Comparison of ENCODE assay signal across 8 cellular contexts in genomic region chr13:48532473-48533206, GRCh38.
DNase-seq lines count a peak whose midpoint lies in the region; ATAC-seq and TF ChIP-seq lines count a peak whose summit lies in the region.

TSS of gene RCBTB2 (minus strand) at chr13:48533080. CDS start at chr13:48521939, 11,141 bp downstream.

- H3K4me3 Mint-ChIP-seq in central memory CD8-positive, alpha-beta T cell: peak within 1 kb of the TSS; percentile 91

- no peak for TF ChIP-seq CTCF in AG09309 (IDR thresholded peaks at IDR 0.05; ENCODE audit: control insufficient read depth, insufficient read depth, low read depth, low read length, missing control alignments)

- H3K4me1 Mint-ChIP-seq in central memory CD8-positive, alpha-beta T cell: peaks cover 25% of the 10 kb centered on the region

- H3K9me3 Mint-ChIP-seq in central memory CD8-positive, alpha-beta T cell: peaks cover 10% of the 10 kb centered on the region

- H3K27ac Mint-ChIP-seq in central memory CD8-positive, alpha-beta T cell (ENCODE audit: low read depth): peak within 1 kb of the TSS; percentile 98

- no peaks in the 10 kb centered on the region for H3K27me3 Mint-ChIP-seq in central memory CD8-positive, alpha-beta T cell

- peaks cover 26% of the 10 kb centered on the region for H3K36me3 Mint-ChIP-seq in central memory CD8-positive, alpha-beta T cell (ENCODE audit: insufficient read depth)

- ATAC-seq in GM19023 (IDR thresholded peaks at IDR 0.05; ENCODE audit: unreplicated experiment): peak; percentile 86
- peak; percentile 80 for ATAC-seq in HG03196 (IDR thresholded peaks at IDR 0.05; ENCODE audit: unreplicated experiment)
- peak; percentile 89 for ATAC-seq in central memory CD8-positive, alpha-beta T cell (replicated peaks; ENCODE audit: extremely low read depth, poor library complexity, severe bottlenecking)

- H3K4me3 ChIP-seq in AG09309 (ENCODE audit: control insufficient read depth, low read depth, low read length): peak within 1 kb of the TSS; percentile 52

- peak; percentile 87 for DNase-seq in AG09309 (ENCODE audit: low read depth)
- peak; percentile 85 for DNase-seq in NCI-H345 (lab: John Stamatoyannopoulos, UW)
- peak; percentile 97 for DNase-seq in activated CD4-positive, CD25-positive, alpha-beta regulatory T cell treated with anti-CD3 and anti-CD28 coated beads, Interleukin-2, amount 50 U/mL, for 16 hours (ENCODE audit: low read depth, low spot score)
- DNase-seq in central memory CD8-positive, alpha-beta T cell (ENCODE audit: low spot score in 2 of 2): peak; percentile 95 to 96
- peak; percentile 99 for DNase-seq in islet precursor cell
- peak; percentile 99 for DNase-seq in stimulated activated CD4-positive, alpha-beta T cell treated with anti-CD3 and anti-CD28 coated beads, Interleukin-12 subunit alpha, Interleukin-12 subunit beta, amount 100 ng/mL, for 4 hours

Comparison
In these comparisons a context has a peak if more than half of its experiments do, and no peak if none do; other contexts are left out.
1. Peak in every context shown above with its lines: DNase-seq, ATAC-seq and H3K4me3 ChIP-seq.